ENCODE assay signal across 20 cellular contexts in the genomic region with DNA sequence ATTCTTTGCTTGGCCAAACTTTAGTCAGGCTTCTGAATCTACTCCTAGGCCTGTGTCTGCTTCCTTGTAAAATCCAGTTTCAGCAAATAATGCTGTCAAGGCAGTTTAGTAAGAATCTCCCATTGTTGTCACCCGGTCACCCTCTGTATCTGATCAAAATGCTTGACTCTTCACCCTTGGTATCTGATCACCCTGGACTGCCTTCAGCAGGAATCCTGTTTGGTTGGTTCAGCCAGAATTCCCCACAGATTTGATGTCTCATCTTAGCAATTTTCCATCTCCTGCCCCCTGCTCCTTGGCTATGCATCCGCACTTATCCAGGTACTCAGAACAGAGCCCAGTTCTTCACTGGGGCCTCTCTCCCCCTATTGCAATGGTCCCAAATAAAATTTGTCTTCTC.
"Had no signal": no experiment of that assay in that cellular context is flagged by ENCODE, and none has a peak within 500 bp of the region (broad histone marks: within the 10 kb centered on the region; RNA-seq: fewer than 3 reads in every experiment).

No MANE protein-coding gene starts in this region.

- FAIRE-seq: pancreas had no signal

- DNase-seq: cortex of kidney; dorsolateral prefrontal cortex; effector CD8-positive, alpha-beta T cell; foreskin melanocyte; hippocampal formation; kidney glomerular epithelial cell; mammary epithelial cell; mucosa of descending colon; naive thymus-derived CD8-positive, alpha-beta T cell; occipital lobe; pancreas; stimulated activated CD4-positive, alpha-beta T cell treated with anti-CD3 and anti-CD28 coated beads, Interleukin-2, amount 100 ng/mL, for 24 hours; stimulated activated CD4-positive, alpha-beta T cell treated with anti-CD3 and anti-CD28 coated beads, Interleukin-4, amount 100 ng/mL, for 4 hours; stimulated activated naive B cell treated with anti-CD40 and anti-IgM and Interleukin-4, amounts not matched to agents 10 μg/mL and 1 μg/mL and 100 μg/mL, for 72 hours; stimulated activated naive CD8-positive, alpha-beta T cell treated with anti-CD3 and anti-CD28 coated beads, Interleukin-15, amount 100 ng/mL, for 72 hours; testis had no signal

- ATAC-seq: left lobe of liver; naive thymus-derived CD8-positive, alpha-beta T cell; pancreas; sciatic nerve; stimulated activated naive B cell treated with anti-CD40 and anti-IgM and Interleukin-4, amounts not matched to agents 10 μg/mL and 1 μg/mL and 100 μg/mL, for 72 hours; stimulated activated naive CD8-positive, alpha-beta T cell treated with anti-CD3 and anti-CD28 coated beads, Interleukin-15, amount 100 ng/mL, for 72 hours had no signal

- H3K36me3 ChIP-seq: pancreas, prostate gland, tibial nerve had no signal

- H3K27me3 ChIP-seq: dorsolateral prefrontal cortex, pancreas, testis, tibial nerve had no signal

- H3K27ac Mint-ChIP-seq: stimulated activated naive B cell treated with anti-CD40 and anti-IgM and Interleukin-4, amounts not matched to agents 10 μg/mL and 1 μg/mL and 100 μg/mL, for 72 hours had no signal

- H3K36me3 Mint-ChIP-seq: naive thymus-derived CD8-positive, alpha-beta T cell; stimulated activated naive B cell treated with anti-CD40 and anti-IgM and Interleukin-4, amounts not matched to agents 10 μg/mL and 1 μg/mL and 100 μg/mL, for 72 hours had no signal

- H3K27me3 Mint-ChIP-seq: stimulated activated naive CD8-positive, alpha-beta T cell treated with anti-CD3 and anti-CD28 coated beads, Interleukin-15, amount 100 ng/mL, for 72 hours had no signal

- H3K4me3 ChIP-seq: dorsolateral prefrontal cortex, mucosa of descending colon, pancreas, prostate gland, testis, tibial nerve had no signal

- H3K9me3 ChIP-seq: mucosa of descending colon, pancreas, prostate gland, testis, tibial nerve had no signal

- H3K9me3 Mint-ChIP-seq: naive thymus-derived CD8-positive, alpha-beta T cell; stimulated activated naive B cell treated with anti-CD40 and anti-IgM and Interleukin-4, amounts not matched to agents 10 μg/mL and 1 μg/mL and 100 μg/mL, for 72 hours; stimulated activated naive CD8-positive, alpha-beta T cell treated with anti-CD3 and anti-CD28 coated beads, Interleukin-15, amount 100 ng/mL, for 72 hours had no signal

- H3K4me1 Mint-ChIP-seq: stimulated activated naive CD8-positive, alpha-beta T cell treated with anti-CD3 and anti-CD28 coated beads, Interleukin-15, amount 100 ng/mL, for 72 hours had no signal

- H3K4me1 ChIP-seq: pancreas, testis had no signal

- H3K27ac ChIP-seq: dorsolateral prefrontal cortex, pancreas, prostate gland, testis, tibial nerve had no signal

- H3K4me3 Mint-ChIP-seq: naive thymus-derived CD8-positive, alpha-beta T cell; stimulated activated naive B cell treated with anti-CD40 and anti-IgM and Interleukin-4, amounts not matched to agents 10 μg/mL and 1 μg/mL and 100 μg/mL, for 72 hours; stimulated activated naive CD8-positive, alpha-beta T cell treated with anti-CD3 and anti-CD28 coated beads, Interleukin-15, amount 100 ng/mL, for 72 hours had no signal
